In genomic region chr9:101711330-101711941, GRCh38 we compare ENCODE assay signal across 9 cellular contexts. TPM values are rescaled to one million over a fixed set of nuclear protein-coding genes. Genes with fewer than 3 reads are reported as not detected.
DNase-seq lines count a peak whose midpoint lies in the region; ATAC-seq lines count a peak whose summit lies in the region.
"Had no signal": no experiment of that assay in that cellular context is flagged by ENCODE, and none has a peak within 500 bp of the region (broad histone marks: within the 10 kb centered on the region; RNA-seq: fewer than 3 reads in every experiment).

No MANE protein-coding gene starts in this region.

- no peaks in the 10 kb centered on the region for H3K36me3 Mint-ChIP-seq in activated T-cell treated with anti-CD3 and anti-CD28 coated beads, Interleukin-2, amount 50 U/mL, for 4 hours (ENCODE audit: insufficient read depth)
- H3K36me3 Mint-ChIP-seq: activated naive CD4-positive, alpha-beta T cell treated with anti-CD3 and anti-CD28 coated beads, Interleukin-2, amount 50 U/mL, for 24 hours had no signal

- H3K27me3 Mint-ChIP-seq in activated T-cell treated with anti-CD3 and anti-CD28 coated beads, Interleukin-2, amount 50 U/mL, for 4 hours (ENCODE audit: low read depth) = peaks cover 15% of the 10 kb centered on the region

- no peaks in the 10 kb centered on the region for H3K4me1 Mint-ChIP-seq in activated T-cell treated with anti-CD3 and anti-CD28 coated beads, Interleukin-2, amount 50 U/mL, for 4 hours (ENCODE audit: low read depth)
- H3K4me1 Mint-ChIP-seq: activated naive CD4-positive, alpha-beta T cell treated with anti-CD3 and anti-CD28 coated beads, Interleukin-2, amount 50 U/mL, for 24 hours had no signal

- no peak for ATAC-seq in activated T-cell treated with anti-CD3 and anti-CD28 coated beads, Interleukin-2, amount 50 U/mL, for 4 hours
- ATAC-seq in HG03457 (IDR thresholded peaks at IDR 0.05; ENCODE audit: unreplicated experiment) = no peak

- DNase-seq in activated T-cell treated with anti-CD3 and anti-CD28 coated beads for 1 hour (ENCODE audit: low read depth) (peak; percentile 1), HCEC 1CT (peak; percentile 9), NCI-H2171 treated with DMSO at 0.1 percent for 48 hours (lab: John Stamatoyannopoulos, UW) (peak; percentile 19), ecto neural progenitor cell (ENCODE audit: low spot score) (peak; percentile 51), dedifferentiated amniotic fluid mesenchymal stem cell (ENCODE audit: extremely low spot score) (no peak)
- DNase-seq in activated T-cell treated with anti-CD3 and anti-CD28 coated beads, Interleukin-2, amount 50 U/mL, for 4 hours = no peak
- DNase-seq in stimulated activated CD8-positive, alpha-beta memory T cell treated with anti-CD3 and anti-CD28 coated beads, Interleukin-4, amount 100 ng/mL, for 24 hours (ENCODE audit: low read depth) = peak; percentile 8

- no peaks in the 10 kb centered on the region for H3K9me3 Mint-ChIP-seq in activated T-cell treated with anti-CD3 and anti-CD28 coated beads, Interleukin-2, amount 50 U/mL, for 4 hours
- H3K9me3 Mint-ChIP-seq: activated naive CD4-positive, alpha-beta T cell treated with anti-CD3 and anti-CD28 coated beads, Interleukin-2, amount 50 U/mL, for 24 hours had no signal

- H3K4me3 Mint-ChIP-seq in activated T-cell treated with anti-CD3 and anti-CD28 coated beads, Interleukin-2, amount 50 U/mL, for 4 hours = no peak overlapping the region
- H3K4me3 Mint-ChIP-seq: activated naive CD4-positive, alpha-beta T cell treated with anti-CD3 and anti-CD28 coated beads, Interleukin-2, amount 50 U/mL, for 24 hours had no signal

RNA-seq across cellular contexts. Expression of gene GRIN3A, which starts 27.0 kb away (rescaled TPM):
- total RNA-seq in activated T-cell treated with anti-CD3 and anti-CD28 coated beads, Interleukin-2, amount 50 U/mL, for 4 hours = not detected

Comparison
In these comparisons a context has a peak if more than half of its experiments do, and no peak if none do; other contexts are left out.
1. DNase-seq: peak in activated T-cell treated with anti-CD3 and anti-CD28 coated beads for 1 hour (single experiment), HCEC 1CT (single experiment), NCI-H2171 treated with DMSO at 0.1 percent for 48 hours (single experiment), ecto neural progenitor cell (single experiment) and stimulated activated CD8-positive, alpha-beta memory T cell treated with anti-CD3 and anti-CD28 coated beads, Interleukin-4, amount 100 ng/mL, for 24 hours (single experiment); none in activated T-cell treated with anti-CD3 and anti-CD28 coated beads, Interleukin-2, amount 50 U/mL, for 4 hours (single experiment) and dedifferentiated amniotic fluid mesenchymal stem cell (single experiment).